ENCODE assay signal across 8 cellular contexts in the genomic region with DNA sequence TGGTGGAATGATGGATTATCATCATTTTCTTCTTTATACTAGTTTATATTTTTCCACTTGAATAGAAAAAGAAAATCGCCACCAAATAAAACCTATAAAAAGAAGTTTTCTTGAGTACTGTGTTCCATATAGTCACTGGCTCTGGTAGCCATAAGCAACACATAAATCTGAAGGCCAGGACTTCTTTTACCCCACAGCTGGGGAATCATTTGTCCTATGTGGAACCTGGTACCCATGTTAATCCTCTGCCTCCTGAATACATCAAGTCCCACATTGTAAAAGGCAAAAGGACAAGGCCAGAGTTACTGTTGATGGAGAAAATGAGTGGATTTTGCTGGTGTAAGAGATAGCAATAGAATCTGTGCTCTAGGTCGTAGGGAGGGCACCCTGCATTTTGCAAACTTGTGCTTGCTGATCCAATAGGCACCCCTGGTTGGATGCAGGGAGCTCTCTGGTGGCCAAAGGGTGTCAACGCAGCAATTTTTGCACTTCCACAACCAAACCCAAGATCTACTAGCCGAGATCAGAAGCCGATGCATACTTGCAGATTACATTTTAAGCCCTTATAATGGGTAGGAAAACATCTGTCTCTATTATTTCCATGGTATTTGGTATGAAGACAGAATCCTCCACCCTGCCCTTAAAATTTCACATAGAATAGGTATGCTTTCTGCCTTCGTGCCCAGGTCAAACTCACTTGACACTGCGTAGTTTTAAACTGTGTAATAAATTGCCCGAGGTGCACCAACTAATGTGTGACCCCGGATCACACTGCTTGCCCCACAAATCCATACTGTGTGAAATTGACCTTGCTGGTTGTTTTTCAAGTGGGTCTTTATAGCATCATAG.
DNase-seq lines count a peak whose midpoint lies in the region; ATAC-seq, FAIRE-seq and TF ChIP-seq lines count a peak whose summit lies in the region.

No MANE protein-coding gene starts in this region.

- CTCF ChIA-PET in Calu3 (lab: Charles Lee): interaction anchor here (0.9 to 2.2 kb wide), 10 partner anchors 17 to 350 kb away, joined by 3 to 23 read pairs (median 4); no protein-coding TSS in a partner anchor
- CTCF ChIA-PET in PC-9 (lab: Charles Lee): interaction anchor here (0.6 to 0.9 kb wide), 2 partner anchors 50 to 51 kb away, joined by 3 read pairs; no protein-coding TSS in a partner anchor

- peak overlapping the region; percentile 63 for H3K4me2 ChIP-seq in KMS-11
- H3K4me2 ChIP-seq in PC-9: peak overlapping the region; percentile 78
- H3K4me2 ChIP-seq in keratinocyte (ENCODE audit: control insufficient read depth, extremely low read depth, insufficient read depth, low read depth, low read length): peak overlapping the region; percentile 71

- in situ Hi-C loops in brain microvascular endothelial cell (cut with HindIII; ENCODE audit: low pct_ligation_motif_present, low sequenced_read_pairs): no loop called here

- H3K27ac Mint-ChIP-seq in Calu3 (ENCODE audit: unreplicated experiment): peak overlapping the region; percentile 95

- H3K36me3 ChIP-seq in KMS-11 (ENCODE audit: insufficient read depth): no peaks in the 10 kb centered on the region
- no peaks in the 10 kb centered on the region for H3K36me3 ChIP-seq in PC-9 (ENCODE audit: low read depth)
- no peaks in the 10 kb centered on the region for H3K36me3 ChIP-seq in brain microvascular endothelial cell (replicated peaks)
- H3K36me3 ChIP-seq in keratinocyte (ENCODE audit: control insufficient read depth in 2 of 2, extremely low read depth in 1 of 2, insufficient read depth in 2 of 2, low read length in 2 of 2): no peaks in the 10 kb centered on the region

- intact Hi-C loops in Calu3 (cut with micrococcal nuclease; ENCODE audit: unreplicated experiment): loop anchor here (1.0 to 10.0 kb wide), 6 partner anchors 30 to 349 kb away; partner anchors contain the start of gene NHS
- intact Hi-C loops in PC-9 (cut with micrococcal nuclease; ENCODE audit: unreplicated experiment): loop anchor here (1.0 to 2.0 kb wide), 5 partner anchors 64 to 349 kb away; partner anchors contain the start of gene NHS

- H3K79me2 ChIP-seq in KMS-11 (ENCODE audit: insufficient read depth, low read depth) (no peaks in the 10 kb centered on the region), PC-9 (ENCODE audit: low read depth) (0 out of 2 replicates have a peak, but pooled peaks cover 22% of the 10 kb centered on the region), keratinocyte (ENCODE audit: control insufficient read depth, insufficient read depth, low read length) (peaks cover 4% of the 10 kb centered on the region)

- H3K27ac ChIP-seq in KMS-11: peak overlapping the region; percentile 47
- peak overlapping the region; percentile 82 for H3K27ac ChIP-seq in PC-9
- H3K27ac ChIP-seq in brain microvascular endothelial cell: peak overlapping the region; percentile 65
- peak overlapping the region; percentile 51 for H3K27ac ChIP-seq in keratinocyte (ENCODE audit: control insufficient read depth, insufficient read depth, low read length)

- BruUV-seq in Calu3 (replicated peaks; lab: Mats Ljungman, UMichigan) (no TSS peak), PC-9 (replicated peaks; lab: Mats Ljungman, UMichigan) (no TSS peak)

- H4K20me1 ChIP-seq in KMS-11 (ENCODE audit: insufficient read depth) (no peaks in the 10 kb centered on the region), PC-9 (ENCODE audit: insufficient read depth) (no peaks in the 10 kb centered on the region), keratinocyte (ENCODE audit: control insufficient read depth, extremely low read depth, insufficient read depth, low read length) (no peaks in the 10 kb centered on the region)

- peaks cover 47% of the 10 kb centered on the region for H3K4me1 Mint-ChIP-seq in Calu3 (ENCODE audit: low read depth, unreplicated experiment)

- TF ChIP-seq CTCF in Calu3 (IDR thresholded peaks at IDR 0.05; ENCODE audit: unreplicated experiment): peak; percentile 71
- peak; percentile 78 for TF ChIP-seq CTCF in KMS-11 (conservative IDR thresholded peaks at IDR 0.05; ENCODE audit: low read depth, low read length)
- peak; percentile 85 for TF ChIP-seq CTCF in PC-9 (conservative IDR thresholded peaks at IDR 0.05)
- TF ChIP-seq CTCF in brain microvascular endothelial cell (IDR thresholded peaks at IDR 0.05; ENCODE audit: low read depth, low read length, missing control alignments): peak; percentile 81
- peak; percentile 87 to 90 (median 87) for TF ChIP-seq CTCF in keratinocyte (optimal IDR thresholded peaks at IDR 0.05 in 1 of 3, IDR thresholded peaks at IDR 0.05 in 1 of 3, conservative IDR thresholded peaks at IDR 0.05 in 1 of 3; ENCODE audit: extremely low read depth in 1 of 3, insufficient read depth in 2 of 3, low read length in 3 of 3)

- no peaks in the 10 kb centered on the region for H3K9me1 ChIP-seq in keratinocyte (ENCODE audit: control insufficient read depth, extremely low read depth, insufficient read depth, low read length)

- POLR2A ChIA-PET in PC-9 (lab: Charles Lee; ENCODE audit: unreplicated experiment): interaction anchor here (0.6 to 0.7 kb wide), 3 partner anchors 89 to 819 kb away, joined by 3 to 7 read pairs (median 6); no protein-coding TSS in a partner anchor

- peak; percentile 71 for DNase-seq in Calu3
- DNase-seq in PC-9: peak; percentile 58 to 72
- peak; percentile 66 for DNase-seq in brain microvascular endothelial cell
- no peak for DNase-seq in keratinocyte (ENCODE audit: low read depth, low spot score)
- DNase-seq in stimulated activated CD4-positive, alpha-beta T cell treated with anti-CD3 and anti-CD28 coated beads, Interleukin-1b, Interleukin-23, amount 100 ng/mL, for 4 hours (ENCODE audit: low read depth in 2 of 2): peak; percentile 2 to 9

- H3K9me3 Mint-ChIP-seq in Calu3 (ENCODE audit: low read depth, unreplicated experiment): no peaks in the 10 kb centered on the region

- ATAC-seq in GM19395 (IDR thresholded peaks at IDR 0.05; ENCODE audit: unreplicated experiment) (peak; percentile 61), HG03108 (IDR thresholded peaks at IDR 0.05; ENCODE audit: unreplicated experiment) (no peak)

- no peaks in the 10 kb centered on the region for H3K9me2 ChIP-seq in PC-9 (ENCODE audit: insufficient read depth)

- H3K27me3 Mint-ChIP-seq in Calu3 (ENCODE audit: unreplicated experiment): no peaks in the 10 kb centered on the region

- H3K27me3 ChIP-seq in KMS-11 (ENCODE audit: insufficient read depth, low read depth): no peaks in the 10 kb centered on the region
- H3K27me3 ChIP-seq in PC-9 (ENCODE audit: insufficient read depth, low read depth): no peaks in the 10 kb centered on the region
- H3K27me3 ChIP-seq in brain microvascular endothelial cell (replicated peaks): no peaks in the 10 kb centered on the region
- H3K27me3 ChIP-seq in keratinocyte (ENCODE audit: control insufficient read depth, extremely low read depth, insufficient read depth, low read length): no peaks in the 10 kb centered on the region

- H2AFZ ChIP-seq in KMS-11 (ENCODE audit: low read depth) (peak overlapping the region; percentile 91), PC-9 (no peak overlapping the region), keratinocyte (ENCODE audit: control insufficient read depth, low read length) (no peak overlapping the region)

- peak; percentile 41 for FAIRE-seq in keratinocyte (lab: Jason Lieb, UNC)

- dilution Hi-C loops in keratinocyte (cut with MboI; ENCODE audit: extremely low pct_ligation_motif_present, low sequenced_read_pairs): no loop called here

- H3K9ac ChIP-seq in KMS-11 (peak overlapping the region; percentile 42; the same call in 1 of the 2 replicates), keratinocyte (ENCODE audit: control insufficient read depth, extremely low read depth, insufficient read depth, low read length) (no peak overlapping the region)

- H3K36me3 Mint-ChIP-seq in Calu3 (ENCODE audit: insufficient read depth, unreplicated experiment): peaks cover 28% of the 10 kb centered on the region

- H3K4me1 ChIP-seq in KMS-11 (ENCODE audit: low read depth, poor library complexity, severe bottlenecking) (peaks cover 41% of the 10 kb centered on the region), PC-9 (replicated peaks; ENCODE audit: insufficient read depth) (peaks cover 57% of the 10 kb centered on the region), keratinocyte (ENCODE audit: control insufficient read depth, extremely low read depth, insufficient read depth, low read length) (peaks cover 35% of the 10 kb centered on the region)

- H3K4me3 ChIP-seq in KMS-11 (IDR thresholded peaks at IDR 0.05; ENCODE audit: insufficient read depth, low read depth, low read length): no peak overlapping the region
- no peak overlapping the region; the same call in 1 of the 2 replicates for H3K4me3 ChIP-seq in PC-9
- H3K4me3 ChIP-seq in brain microvascular endothelial cell (ENCODE audit: low read depth, low read length): peak overlapping the region; percentile 30
- H3K4me3 ChIP-seq in keratinocyte (ENCODE audit: control insufficient read depth in 2 of 3, extremely low read depth in 1 of 3, insufficient read depth in 2 of 3, low read depth in 1 of 3, low read length in 3 of 3): peak overlapping the region in 2 of 3 experiments; percentile 36 to 46

- H3F3A ChIP-seq in PC-9 (ENCODE audit: insufficient read depth, low read depth): peaks cover 23% of the 10 kb centered on the region; the same call in 1 of the 2 replicates

- H3K4me3 Mint-ChIP-seq in Calu3 (ENCODE audit: low read depth, unreplicated experiment): peak overlapping the region; percentile 62

- H3K9me3 ChIP-seq in PC-9 (ENCODE audit: insufficient read depth, low read depth) (no peaks in the 10 kb centered on the region), keratinocyte (ENCODE audit: control insufficient read depth, low read depth, low read length) (no peaks in the 10 kb centered on the region)

Comparison
In these comparisons a context has a peak if more than half of its experiments do, and no peak if none do; other contexts are left out.
1. H3K4me3 ChIP-seq: peak in brain microvascular endothelial cell (single experiment) and keratinocyte (2 of 3); none in KMS-11 (single experiment) and PC-9 (single experiment).
2. Peak in every context shown above with its lines, with median percentiles within 50 percentile points of each other: CTCF ChIP-seq, H3K27ac ChIP-seq and H3K4me2 ChIP-seq.